19 cellular contexts compared by ENCODE assay signal in the genomic region with DNA sequence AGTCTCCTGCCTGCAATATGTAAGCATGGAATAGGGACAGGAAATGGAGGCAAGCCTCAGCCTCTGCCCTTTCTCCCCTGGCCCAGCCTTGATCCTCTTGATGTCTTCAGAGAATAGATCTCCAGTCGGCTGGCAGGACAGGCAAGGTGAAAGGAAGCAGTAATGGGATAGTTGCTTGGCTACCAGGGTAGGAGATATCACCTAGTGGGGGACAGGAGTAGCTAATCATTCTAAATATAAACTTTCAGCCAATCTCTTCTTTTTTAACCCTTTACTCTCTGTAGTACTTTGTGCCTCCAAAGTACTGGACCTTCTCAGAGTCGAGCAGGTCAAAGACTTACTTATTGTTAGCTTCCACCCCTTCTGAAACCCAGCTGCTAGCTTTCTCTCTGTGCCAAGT. TPM values are rescaled to one million over a fixed set of nuclear protein-coding genes. Genes with fewer than 3 reads are reported as not detected.
DNase-seq lines count a peak whose midpoint lies in the region; ATAC-seq and TF ChIP-seq lines count a peak whose summit lies in the region.
"Had no signal": no experiment of that assay in that cellular context is flagged by ENCODE, and none has a peak within 500 bp of the region (broad histone marks: within the 10 kb centered on the region; RNA-seq: fewer than 3 reads in every experiment).

No MANE protein-coding gene starts in this region.

- H3K27me3 ChIP-seq in IMR-90 (ENCODE audit: control insufficient read depth, insufficient read depth, low read length) (no peaks in the 10 kb centered on the region), left ventricle myocardium inferior (ENCODE audit: low read depth) (no peaks in the 10 kb centered on the region), psoas muscle (ENCODE audit: insufficient read depth in 3 of 3, low read length in 2 of 3) (no peaks in the 10 kb centered on the region)

- no peaks in the 10 kb centered on the region for H3K27me3 Mint-ChIP-seq in WTC11 (ENCODE audit: low read depth)
- H3K27me3 Mint-ChIP-seq: CD4-positive, CD25-positive, alpha-beta regulatory T cell had no signal

- no peaks in the 10 kb centered on the region for H3K79me1 ChIP-seq in IMR-90 (ENCODE audit: low read depth in 1 of 2, low read length in 2 of 2)

- no peak overlapping the region for H3K4me3 ChIP-seq in IMR-90 (ENCODE audit: insufficient read depth, low read depth, low read length)
- no peak overlapping the region for H3K4me3 ChIP-seq in left ventricle myocardium inferior
- H3K4me3 ChIP-seq in psoas muscle, result peak overlapping the region; percentile 13

- no peak overlapping the region; a peak in 1 of 4 replicates for H4K8ac ChIP-seq in IMR-90 (ENCODE audit: low read depth in 2 of 2, low read length in 2 of 2)

- H2BK5ac ChIP-seq in IMR-90 (ENCODE audit: low read depth, low read length, poor library complexity, severe bottlenecking), result no peak overlapping the region

- CTCF ChIA-PET in IMR-90 (lab: Yijun Ruan, JAX), result no interaction called here
- CTCF ChIA-PET in WTC11 (lab: Charles Lee), result interaction anchor here (1.4 kb wide), 1 partner anchor 96 kb away, joined by 3 read pairs; no protein-coding TSS in a partner anchor

- dilution Hi-C loops in IMR-90 (cut with HindIII; ENCODE audit: low sequenced_read_pairs, unreplicated experiment), result no loop called here

- in situ Hi-C loops in IMR-90 (cut with MboI; ENCODE audit: low sequenced_read_pairs), result no loop called here

- ATAC-seq in IMR-90 (ENCODE audit: low read depth) (no peak), WTC11 (0 out of 2 replicates have a peak, but pooled peaks have one; percentile 36), psoas muscle (peak; percentile 52 to 76 (median 68))
- ATAC-seq: HCT116 had no signal

- H2AFZ ChIP-seq in IMR-90 (replicated peaks; ENCODE audit: low read length, poor library complexity), result no peak overlapping the region

- peak overlapping the region; percentile 16; the same call in 1 of the 2 replicates for H2BK20ac ChIP-seq in IMR-90 (ENCODE audit: low read depth, low read length)

- WGBS in IMR-90 (ENCODE audit: extremely low coverage in 2 of 2, insufficient read length in 1 of 2), 2 experiments, result no CpG with 5 or more reads among the region's 2 CpGs
- 25 to 34% (median 30%) methylated on average over 2 of the region's 2 CpGs for WGBS in psoas muscle, 3 donors

- H3K27ac ChIP-seq in IMR-90 (ENCODE audit: insufficient read depth, low read length) (no peak overlapping the region), left ventricle myocardium inferior (replicated peaks) (peak overlapping the region; percentile 77), psoas muscle (peak overlapping the region; percentile 84)

- H3K4me2 ChIP-seq in IMR-90 (ENCODE audit: low read depth, low read length), result no peak overlapping the region

- peak overlapping the region; percentile 25; the same call in 1 of the 2 replicates for H3K4ac ChIP-seq in IMR-90 (ENCODE audit: low read depth, low read length)

- H2BK15ac ChIP-seq in IMR-90 (ENCODE audit: low read depth, low read length), result no peak overlapping the region

- POLR2A ChIA-PET in IMR-90 (lab: Charles Lee; ENCODE audit: unreplicated experiment), result no interaction called here
- POLR2A ChIA-PET in WTC11 (lab: Charles Lee), result no interaction called here

- no peak for TF ChIP-seq POLR2A in IMR-90 (IDR thresholded peaks at IDR 0.05; ENCODE audit: low read depth, low read length)

- no peak for TF ChIP-seq RAD21 in IMR-90 (IDR thresholded peaks at IDR 0.05; ENCODE audit: low read length)

- intact Hi-C loops in IMR-90 (cut with micrococcal nuclease), result loop anchor here (2.0 kb wide), 1 partner anchor 53 kb away; no protein-coding TSS in a partner anchor
- intact Hi-C loops in left ventricle myocardium inferior (cut with micrococcal nuclease), result no loop called here
- intact Hi-C loops in psoas muscle (cut with DNase I), result loop anchor here (5.0 kb wide), 2 partner anchors 45 to 85 kb away; a partner anchor contains a TSS

- H4K20me1 ChIP-seq in IMR-90 (ENCODE audit: insufficient read depth, low read length), result no peaks in the 10 kb centered on the region

- H3K36me3 Mint-ChIP-seq in WTC11, result peaks cover 17% of the 10 kb centered on the region

- H3K9me3 Mint-ChIP-seq in WTC11, result peaks cover 15% of the 10 kb centered on the region

- no peak for TF ChIP-seq CTCF in IMR-90 (conservative IDR thresholded peaks at IDR 0.05; ENCODE audit: low read depth, low read length)
- no peak for TF ChIP-seq CTCF in WTC11 (IDR thresholded peaks at IDR 0.05)
- TF ChIP-seq CTCF in left ventricle myocardium inferior (IDR thresholded peaks at IDR 0.05; ENCODE audit: borderline replicate concordance), result no peak
- no peak for TF ChIP-seq CTCF in psoas muscle (IDR thresholded peaks at IDR 0.05)

- no peak overlapping the region for H3K18ac ChIP-seq in IMR-90 (ENCODE audit: low read depth, low read length)

- H2AK9ac ChIP-seq in IMR-90 (replicated peaks; ENCODE audit: low read depth, low read length, poor library complexity), result no peak overlapping the region

- no peak overlapping the region for H3K56ac ChIP-seq in IMR-90 (ENCODE audit: extremely low read depth, insufficient read depth, low read length)

- no peak overlapping the region for H3K9ac ChIP-seq in IMR-90 (ENCODE audit: low read depth, low read length)

- H4K91ac ChIP-seq in IMR-90 (ENCODE audit: insufficient read depth, low read depth, low read length), result no peak overlapping the region

- no peak overlapping the region for H3K4me3 Mint-ChIP-seq in WTC11
- H3K4me3 Mint-ChIP-seq: CD4-positive, CD25-positive, alpha-beta regulatory T cell had no signal

- no peak for DNase-seq in IMR-90
- DNase-seq in WTC11 (ENCODE audit: low spot score), result no peak
- no peak for DNase-seq in left ventricle myocardium inferior
- no peak for DNase-seq in psoas muscle
- DNase-seq in superior temporal gyrus (ENCODE audit: extremely low spot score), result no peak
- DNase-seq in NCI-H1092 treated with DMSO at 0.1 percent for 48 hours (lab: John Stamatoyannopoulos, UW), result no peak
- DNase-seq in DMS153 (lab: John Stamatoyannopoulos, UW), result no peak
- no peak for DNase-seq in activated CD4-positive, alpha-beta T cell treated with anti-CD3 and anti-CD28 coated beads, Interleukin-2, amount 50 U/mL, for 1 hour
- DNase-seq: CD4-positive, CD25-positive, alpha-beta regulatory T cell; COR-L47; GDM1; Karpas-422; MV-4-11; NCI-H1694; NCI-H2081; NCI-H2171 treated with DMSO at 0.1 percent for 48 hours; NCI-H524 treated with DMSO at 0.1 percent for 48 hours; OCI-M1 had no signal

- BruUV-seq in IMR-90 (replicated peaks; lab: Mats Ljungman, UMichigan), result no TSS peak

- H2AK5ac ChIP-seq in IMR-90 (ENCODE audit: low read depth, low read length), result peak overlapping the region; percentile 44; the same call in 1 of the 2 replicates

- H3K9me3 ChIP-seq in IMR-90 (ENCODE audit: control insufficient read depth, insufficient read depth, low read length) (peaks cover 5% of the 10 kb centered on the region), left ventricle myocardium inferior (replicated peaks) (peaks cover 22% of the 10 kb centered on the region), psoas muscle (peaks cover 12% of the 10 kb centered on the region)

- peak overlapping the region; percentile 26; the same call in 1 of the 2 replicates for H2BK120ac ChIP-seq in IMR-90 (ENCODE audit: low read depth, low read length)

- H3K4me1 Mint-ChIP-seq in WTC11, result no peaks in the 10 kb centered on the region

- no peak overlapping the region for H3K14ac ChIP-seq in IMR-90 (replicated peaks; ENCODE audit: low read depth, low read length)

- H3K4me1 ChIP-seq in IMR-90 (ENCODE audit: control insufficient read depth, insufficient read depth, low read length) (peaks cover 5% of the 10 kb centered on the region), left ventricle myocardium inferior (peaks cover 47% of the 10 kb centered on the region), psoas muscle (peaks cover 39% of the 10 kb centered on the region)

- peak overlapping the region; percentile 7; the same call in 1 of the 2 replicates for H3K27ac Mint-ChIP-seq in WTC11
- H3K27ac Mint-ChIP-seq: CD4-positive, CD25-positive, alpha-beta regulatory T cell had no signal

- no peak overlapping the region for H3K23ac ChIP-seq in IMR-90 (ENCODE audit: low read depth, low read length)

- H3K36me3 ChIP-seq in IMR-90 (ENCODE audit: control insufficient read depth, insufficient read depth, low read length) (no peaks in the 10 kb centered on the region), left ventricle myocardium inferior (peaks cover 10% of the 10 kb centered on the region), psoas muscle (ENCODE audit: insufficient read depth in 1 of 2, low read depth in 1 of 2) (no peaks in the 10 kb centered on the region)

- H4K5ac ChIP-seq in IMR-90 (ENCODE audit: low read depth, low read length), result no peak overlapping the region

- no peaks in the 10 kb centered on the region for H3K9me1 ChIP-seq in IMR-90 (ENCODE audit: insufficient read depth, low read length)

TF ChIP-seq in IMR-90, 13 proteins besides CTCF, POLR2A, EP300 and RAD21 (continues in another document):
- no peak for TF ChIP-seq MAFK (IDR thresholded peaks at IDR 0.05; ENCODE audit: low read depth, low read length)
- TF ChIP-seq CEBPB (IDR thresholded peaks at IDR 0.05; ENCODE audit: low read depth, low read length), result no peak
- TF ChIP-seq NFE2L2 (IDR thresholded peaks at IDR 0.05; ENCODE audit: low read depth, low read length), result no peak

TF ChIP-seq in WTC11, 78 proteins besides CTCF, POLR2A, EP300 and RAD21 (continues in another document):
- TF ChIP-seq HMGA2 (CRISPR knock-in tag; IDR thresholded peaks at IDR 0.05), result no peak
- TF ChIP-seq TP53 (CRISPR knock-in tag; IDR thresholded peaks at IDR 0.05), result no peak
- TF ChIP-seq ESRRA (CRISPR knock-in tag; IDR thresholded peaks at IDR 0.05; ENCODE audit: borderline replicate concordance), result no peak
- TF ChIP-seq, protein P1, sequence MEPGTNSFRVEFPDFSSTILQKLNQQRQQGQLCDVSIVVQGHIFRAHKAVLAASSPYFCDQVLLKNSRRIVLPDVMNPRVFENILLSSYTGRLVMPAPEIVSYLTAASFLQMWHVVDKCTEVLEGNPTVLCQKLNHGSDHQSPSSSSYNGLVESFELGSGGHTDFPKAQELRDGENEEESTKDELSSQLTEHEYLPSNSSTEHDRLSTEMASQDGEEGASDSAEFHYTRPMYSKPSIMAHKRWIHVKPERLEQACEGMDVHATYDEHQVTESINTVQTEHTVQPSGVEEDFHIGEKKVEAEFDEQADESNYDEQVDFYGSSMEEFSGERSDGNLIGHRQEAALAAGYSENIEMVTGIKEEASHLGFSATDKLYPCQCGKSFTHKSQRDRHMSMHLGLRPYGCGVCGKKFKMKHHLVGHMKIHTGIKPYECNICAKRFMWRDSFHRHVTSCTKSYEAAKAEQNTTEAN (CRISPR knock-in tag; IDR thresholded peaks at IDR 0.05), result no peak

RNA-seq across cellular contexts. Expression of a gene that starts 43.3 kb away (rescaled TPM):
- total RNA-seq in IMR-90 (2012; rRNA removed), result 19.9 and 21.1 TPM in 2 replicates
- polyA plus RNA-seq in IMR-90 (2012; rRNA removed), result 11.5 and 14.7 TPM in 2 replicates
- polyA plus RNA-seq in IMR-90 (2012; cell fraction: cytosol; rRNA removed), result 2.5 and 4.3 TPM in 2 replicates
- 1.4 and 10.5 TPM in 2 replicates for polyA plus RNA-seq in IMR-90 (2012; cell fraction: nucleus; rRNA removed; ENCODE audit: low replicate concordance)
- total RNA-seq in WTC11 (2021), result 0.11 to 0.18 TPM (median 0.17 TPM) in 3 replicates
- total RNA-seq in left ventricle myocardium inferior, result 84.9 TPM
- total RNA-seq in psoas muscle, result 100 to 1,000 TPM in 3 of 4 donors, 10 to 100 TPM in 1; 78.5 to 274 (median 138) TPM
- 10 to 100 TPM in 2 of 3 donors, 1 to 10 TPM in 1; 9.2 to 28.0 (median 15.5) TPM for polyA plus RNA-seq in psoas muscle

Comparison
In these comparisons a context has a peak if more than half of its experiments do, and no peak if none do; other contexts are left out.
1. RNA of a gene that starts 43.3 kb away (total RNA-seq): 78.5 to 274 TPM in psoas muscle, 84.9 TPM in left ventricle myocardium inferior (single experiment) and 19.9 to 21.1 TPM in IMR-90; 0.11 to 0.18 TPM in WTC11; every median in the first group is over 10 times any median in the second.